In the genomic region with DNA sequence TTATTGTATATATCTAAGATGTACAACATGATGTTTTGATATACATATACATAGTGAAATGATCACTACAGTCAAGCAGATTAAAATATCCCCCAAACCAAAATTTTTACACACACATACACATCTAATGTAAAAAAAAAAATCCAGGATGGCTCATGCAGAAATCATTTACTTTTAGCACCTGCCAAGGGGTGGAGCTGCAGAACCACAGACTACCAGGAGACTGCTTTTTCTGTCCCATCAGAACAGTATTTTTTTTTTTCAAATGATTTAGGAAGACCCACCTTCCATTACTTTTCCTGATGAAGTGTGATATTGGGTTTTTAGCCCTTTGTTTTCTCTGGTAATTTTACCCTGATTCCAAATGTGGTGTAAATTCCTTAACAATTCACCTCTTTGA, we compare ENCODE assay signal across 2 cellular contexts.
TF ChIP-seq lines count a peak whose summit lies in the region.

No MANE protein-coding gene starts in this region.

TF ChIP-seq in GM12878, 131 proteins besides CTCF, POLR2A, EP300 and RAD21:
- TF ChIP-seq, protein P1, sequence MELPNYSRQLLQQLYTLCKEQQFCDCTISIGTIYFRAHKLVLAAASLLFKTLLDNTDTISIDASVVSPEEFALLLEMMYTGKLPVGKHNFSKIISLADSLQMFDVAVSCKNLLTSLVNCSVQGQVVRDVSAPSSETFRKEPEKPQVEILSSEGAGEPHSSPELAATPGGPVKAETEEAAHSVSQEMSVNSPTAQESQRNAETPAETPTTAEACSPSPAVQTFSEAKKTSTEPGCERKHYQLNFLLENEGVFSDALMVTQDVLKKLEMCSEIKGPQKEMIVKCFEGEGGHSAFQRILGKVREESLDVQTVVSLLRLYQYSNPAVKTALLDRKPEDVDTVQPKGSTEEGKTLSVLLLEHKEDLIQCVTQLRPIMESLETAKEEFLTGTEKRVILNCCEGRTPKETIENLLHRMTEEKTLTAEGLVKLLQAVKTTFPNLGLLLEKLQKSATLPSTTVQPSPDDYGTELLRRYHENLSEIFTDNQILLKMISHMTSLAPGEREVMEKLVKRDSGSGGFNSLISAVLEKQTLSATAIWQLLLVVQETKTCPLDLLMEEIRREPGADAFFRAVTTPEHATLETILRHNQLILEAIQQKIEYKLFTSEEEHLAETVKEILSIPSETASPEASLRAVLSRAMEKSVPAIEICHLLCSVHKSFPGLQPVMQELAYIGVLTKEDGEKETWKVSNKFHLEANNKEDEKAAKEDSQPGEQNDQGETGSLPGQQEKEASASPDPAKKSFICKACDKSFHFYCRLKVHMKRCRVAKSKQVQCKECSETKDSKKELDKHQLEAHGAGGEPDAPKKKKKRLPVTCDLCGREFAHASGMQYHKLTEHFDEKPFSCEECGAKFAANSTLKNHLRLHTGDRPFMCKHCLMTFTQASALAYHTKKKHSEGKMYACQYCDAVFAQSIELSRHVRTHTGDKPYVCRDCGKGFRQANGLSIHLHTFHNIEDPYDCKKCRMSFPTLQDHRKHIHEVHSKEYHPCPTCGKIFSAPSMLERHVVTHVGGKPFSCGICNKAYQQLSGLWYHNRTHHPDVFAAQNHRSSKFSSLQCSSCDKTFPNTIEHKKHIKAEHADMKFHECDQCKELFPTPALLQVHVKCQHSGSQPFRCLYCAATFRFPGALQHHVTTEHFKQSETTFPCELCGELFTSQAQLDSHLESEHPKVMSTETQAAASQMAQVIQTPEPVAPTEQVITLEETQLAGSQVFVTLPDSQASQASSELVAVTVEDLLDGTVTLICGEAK (IDR thresholded peaks at IDR 0.05; ENCODE audit: borderline replicate concordance), result no peak
- TF ChIP-seq TAF1 (IDR thresholded peaks at IDR 0.05; ENCODE audit: borderline replicate concordance, low read depth, low read length) (no peak), CHD4 (IDR thresholded peaks at IDR 0.05) (no peak), LARP7 (IDR thresholded peaks at IDR 0.05) (no peak), NBN (IDR thresholded peaks at IDR 0.05) (no peak), HCFC1 (IDR thresholded peaks at IDR 0.05; ENCODE audit: low read length) (no peak), IKZF2 (IDR thresholded peaks at IDR 0.05) (no peak), ATF3 (IDR thresholded peaks at IDR 0.05; ENCODE audit: borderline replicate concordance, extremely low read depth, low read depth, low read length) (no peak), ASH2L (IDR thresholded peaks at IDR 0.05; ENCODE audit: borderline replicate concordance, low read depth) (no peak), NKRF (conservative IDR thresholded peaks at IDR 0.05) (no peak), RAD51 (IDR thresholded peaks at IDR 0.05) (no peak), BHLHE40 (IDR thresholded peaks at IDR 0.05; ENCODE audit: borderline replicate concordance in 1 of 2, low read depth in 2 of 2, low read length in 1 of 2) (no peak), FOS (IDR thresholded peaks at IDR 0.05; ENCODE audit: borderline replicate concordance, extremely low read depth, insufficient read length) (no peak), STAT1 (conservative IDR thresholded peaks at IDR 0.05) (no peak), ZNF622 (IDR thresholded peaks at IDR 0.05) (no peak)
- TF ChIP-seq, protein P2, sequence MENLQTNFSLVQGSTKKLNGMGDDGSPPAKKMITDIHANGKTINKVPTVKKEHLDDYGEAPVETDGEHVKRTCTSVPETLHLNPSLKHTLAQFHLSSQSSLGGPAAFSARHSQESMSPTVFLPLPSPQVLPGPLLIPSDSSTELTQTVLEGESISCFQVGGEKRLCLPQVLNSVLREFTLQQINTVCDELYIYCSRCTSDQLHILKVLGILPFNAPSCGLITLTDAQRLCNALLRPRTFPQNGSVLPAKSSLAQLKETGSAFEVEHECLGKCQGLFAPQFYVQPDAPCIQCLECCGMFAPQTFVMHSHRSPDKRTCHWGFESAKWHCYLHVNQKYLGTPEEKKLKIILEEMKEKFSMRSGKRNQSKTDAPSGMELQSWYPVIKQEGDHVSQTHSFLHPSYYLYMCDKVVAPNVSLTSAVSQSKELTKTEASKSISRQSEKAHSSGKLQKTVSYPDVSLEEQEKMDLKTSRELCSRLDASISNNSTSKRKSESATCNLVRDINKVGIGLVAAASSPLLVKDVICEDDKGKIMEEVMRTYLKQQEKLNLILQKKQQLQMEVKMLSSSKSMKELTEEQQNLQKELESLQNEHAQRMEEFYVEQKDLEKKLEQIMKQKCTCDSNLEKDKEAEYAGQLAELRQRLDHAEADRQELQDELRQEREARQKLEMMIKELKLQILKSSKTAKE (IDR thresholded peaks at IDR 0.05; ENCODE audit: low read depth, poor library complexity, severe bottlenecking), result no peak
- TF ChIP-seq, protein P3, sequence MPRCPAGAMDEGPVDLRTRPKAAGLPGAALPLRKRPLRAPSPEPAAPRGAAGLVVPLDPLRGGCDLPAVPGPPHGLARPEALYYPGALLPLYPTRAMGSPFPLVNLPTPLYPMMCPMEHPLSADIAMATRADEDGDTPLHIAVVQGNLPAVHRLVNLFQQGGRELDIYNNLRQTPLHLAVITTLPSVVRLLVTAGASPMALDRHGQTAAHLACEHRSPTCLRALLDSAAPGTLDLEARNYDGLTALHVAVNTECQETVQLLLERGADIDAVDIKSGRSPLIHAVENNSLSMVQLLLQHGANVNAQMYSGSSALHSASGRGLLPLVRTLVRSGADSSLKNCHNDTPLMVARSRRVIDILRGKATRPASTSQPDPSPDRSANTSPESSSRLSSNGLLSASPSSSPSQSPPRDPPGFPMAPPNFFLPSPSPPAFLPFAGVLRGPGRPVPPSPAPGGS (IDR thresholded peaks at IDR 0.05; ENCODE audit: borderline replicate concordance, insufficient read depth, low read depth, low read length, poor library complexity, severe bottlenecking), result no peak
TF ChIP-seq in GM12878: peak in this region for 0.

TF ChIP-seq in WTC11, 78 proteins besides CTCF, POLR2A, EP300 and RAD21 (continued from another document):
- TF ChIP-seq NR2C2 (CRISPR knock-in tag; IDR thresholded peaks at IDR 0.05) (no peak), TEAD1 (CRISPR knock-in tag; IDR thresholded peaks at IDR 0.05) (no peak), CREM (CRISPR knock-in tag; IDR thresholded peaks at IDR 0.05) (no peak), PRDM15 (CRISPR knock-in tag; IDR thresholded peaks at IDR 0.05) (no peak)
TF ChIP-seq in WTC11: peak in this region for 0.
